In the genomic region with DNA sequence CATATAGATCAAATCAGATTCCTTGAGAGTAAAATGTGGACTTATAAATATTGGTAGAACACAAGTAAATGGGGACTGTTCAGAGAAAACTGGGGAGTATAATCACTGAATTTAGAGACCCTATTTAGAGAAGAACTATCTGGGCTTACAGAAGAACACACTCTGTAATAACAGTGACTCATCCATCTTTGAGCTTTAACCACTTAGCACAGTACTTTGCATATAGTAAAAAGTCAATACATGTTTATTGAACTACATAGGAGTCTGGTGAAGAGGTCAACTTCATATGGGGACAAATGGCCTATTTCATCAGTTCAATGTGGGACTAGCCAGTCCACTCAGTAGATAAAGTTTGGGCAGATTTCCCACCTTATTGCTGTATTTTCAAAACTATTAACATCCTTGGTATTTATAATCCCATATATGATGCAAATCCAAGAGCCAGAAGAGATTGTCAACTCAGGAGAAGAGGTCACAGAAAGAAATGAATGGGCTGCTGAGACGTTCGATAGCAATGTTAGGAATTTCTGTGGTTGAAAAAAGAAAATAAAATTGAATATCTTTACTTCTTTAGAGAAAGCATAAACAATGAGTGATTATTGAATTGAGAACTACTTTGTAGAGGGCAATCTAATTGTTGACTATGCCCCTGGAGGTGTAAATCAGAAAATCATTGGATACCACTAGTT, we compare ENCODE assay signal across 16 cellular contexts.
DNase-seq lines count a peak whose midpoint lies in the region; ATAC-seq, FAIRE-seq and TF ChIP-seq lines count a peak whose summit lies in the region.
"Had no signal": no experiment of that assay in that cellular context is flagged by ENCODE, and none has a peak within 500 bp of the region (broad histone marks: within the 10 kb centered on the region; RNA-seq: fewer than 3 reads in every experiment).

No MANE protein-coding gene starts in this region.

- no peaks in the 10 kb centered on the region for H3K36me3 Mint-ChIP-seq in activated T-helper 1 cell treated with anti-CD3 and anti-CD28 coated beads, Interleukin-12 subunit alpha, Interleukin-12 subunit beta, Interleukin-2, Interleukin-4 antibody, amounts not matched to agents 30 ng/mL and 10 ng/mL and 1 ng/mL, durations not matched to agents 14 hours and 24 hours and 36 hours (ENCODE audit: low read depth)
- H3K36me3 Mint-ChIP-seq: naive thymus-derived CD8-positive, alpha-beta T cell had no signal

- peaks cover 1% of the 10 kb centered on the region for H3K27me3 Mint-ChIP-seq in activated T-helper 1 cell treated with anti-CD3 and anti-CD28 coated beads, Interleukin-12 subunit alpha, Interleukin-12 subunit beta, Interleukin-2, Interleukin-4 antibody, amounts not matched to agents 30 ng/mL and 10 ng/mL and 1 ng/mL, durations not matched to agents 14 hours and 24 hours and 36 hours (ENCODE audit: insufficient read depth)
- H3K27me3 Mint-ChIP-seq: CD4-positive, alpha-beta T cell; central memory CD8-positive, alpha-beta T cell had no signal

- H3K27me3 ChIP-seq in bronchial epithelial cell (ENCODE audit: control insufficient read depth, insufficient read depth, low read length): no peaks in the 10 kb centered on the region
- H3K27me3 ChIP-seq in adrenal gland: no peaks in the 10 kb centered on the region
- H3K27me3 ChIP-seq: right atrium auricular region had no signal

- intact Hi-C loops in adrenal gland (cut with DNase I): no loop called here
- intact Hi-C loops in activated T-helper 1 cell treated with anti-CD3 and anti-CD28 coated beads, Interleukin-12 subunit alpha, Interleukin-12 subunit beta, Interleukin-2, Interleukin-4 antibody, amounts not matched to agents 30 ng/mL and 10 ng/mL and 1 ng/mL, durations not matched to agents 14 hours and 24 hours and 36 hours (cut with micrococcal nuclease): no loop called here

- TF ChIP-seq CTCF in bronchial epithelial cell (IDR thresholded peaks at IDR 0.05; ENCODE audit: insufficient read depth, low read length, severe bottlenecking): no peak
- no peak for TF ChIP-seq CTCF in adrenal gland (IDR thresholded peaks at IDR 0.05)

- H3K4me1 ChIP-seq in adrenal gland (replicated peaks in 1 of 2): no peaks in the 10 kb centered on the region

- no peak overlapping the region for H3K27ac Mint-ChIP-seq in activated T-helper 1 cell treated with anti-CD3 and anti-CD28 coated beads, Interleukin-12 subunit alpha, Interleukin-12 subunit beta, Interleukin-2, Interleukin-4 antibody, amounts not matched to agents 30 ng/mL and 10 ng/mL and 1 ng/mL, durations not matched to agents 14 hours and 24 hours and 36 hours
- H3K27ac Mint-ChIP-seq: CD4-positive, alpha-beta T cell; naive thymus-derived CD8-positive, alpha-beta T cell had no signal

- 83 to 87% (median 83%) methylated on average over 2 of the region's 2 CpGs for WGBS in adrenal gland, 4 donors

- TF ChIP-seq POLR2A in adrenal gland (IDR thresholded peaks at IDR 0.05): no peak

- no peak for ATAC-seq in GM18858 (IDR thresholded peaks at IDR 0.05; ENCODE audit: unreplicated experiment)
- ATAC-seq: naive thymus-derived CD8-positive, alpha-beta T cell had no signal

- no peaks in the 10 kb centered on the region for H3K4me1 Mint-ChIP-seq in activated T-helper 1 cell treated with anti-CD3 and anti-CD28 coated beads, Interleukin-12 subunit alpha, Interleukin-12 subunit beta, Interleukin-2, Interleukin-4 antibody, amounts not matched to agents 30 ng/mL and 10 ng/mL and 1 ng/mL, durations not matched to agents 14 hours and 24 hours and 36 hours (ENCODE audit: low read depth)
- H3K4me1 Mint-ChIP-seq: central memory CD8-positive, alpha-beta T cell had no signal

- H3K36me3 ChIP-seq in bronchial epithelial cell (ENCODE audit: control insufficient read depth, insufficient read depth, low read length) (no peaks in the 10 kb centered on the region), adrenal gland (replicated peaks in 1 of 2) (no peaks in the 10 kb centered on the region)
- H3K36me3 ChIP-seq: right atrium auricular region had no signal

- FAIRE-seq in bronchial epithelial cell (lab: Jason Lieb, UNC): no peak

- H3K9me3 ChIP-seq in adrenal gland (replicated peaks in 1 of 3): no peaks in the 10 kb centered on the region
- H3K9me3 ChIP-seq: right atrium auricular region had no signal

- H3K4me3 ChIP-seq in bronchial epithelial cell (ENCODE audit: low read depth, low read length): no peak overlapping the region
- H3K4me3 ChIP-seq in adrenal gland: no peak overlapping the region
- H3K4me3 ChIP-seq: right atrium auricular region had no signal

- H3K4me3 Mint-ChIP-seq in activated T-helper 1 cell treated with anti-CD3 and anti-CD28 coated beads, Interleukin-12 subunit alpha, Interleukin-12 subunit beta, Interleukin-2, Interleukin-4 antibody, amounts not matched to agents 30 ng/mL and 10 ng/mL and 1 ng/mL, durations not matched to agents 14 hours and 24 hours and 36 hours: no peak overlapping the region
- H3K4me3 Mint-ChIP-seq: CD4-positive, alpha-beta T cell; central memory CD8-positive, alpha-beta T cell; naive thymus-derived CD8-positive, alpha-beta T cell had no signal

- no peak overlapping the region for H3K27ac ChIP-seq in adrenal gland
- H3K27ac ChIP-seq: right atrium auricular region had no signal

- DNase-seq in AG08396 (ENCODE audit: low spot score) (peak; percentile 43), HS-27A (ENCODE audit: low read depth) (peak; percentile 68), bronchial epithelial cell (ENCODE audit: low read depth) (peak; percentile 9), kidney tubule cell (ENCODE audit: low spot score) (peak; percentile 64), adrenal gland (no peak)
- DNase-seq in activated CD8-positive, alpha-beta memory T cell treated with anti-CD3 and anti-CD28 coated beads, Interleukin-2, amount 50 U/mL, for 4 hours: no peak
- no peak for DNase-seq in activated T-helper 1 cell treated with anti-CD3 and anti-CD28 coated beads, Interleukin-12 subunit alpha, Interleukin-12 subunit beta, Interleukin-2, Interleukin-4 antibody, amounts not matched to agents 30 ng/mL and 10 ng/mL and 1 ng/mL, durations not matched to agents 14 hours and 24 hours and 36 hours (ENCODE audit: low spot score)
- DNase-seq: activated CD4-positive, alpha-beta T cell treated with anti-CD3 and anti-CD28 coated beads for 4 hours; CD4-positive, alpha-beta T cell; islet precursor cell; naive thymus-derived CD8-positive, alpha-beta T cell; NCI-H2107; stimulated activated naive CD4-positive, alpha-beta T cell treated with Interleukin-2 at 50 U/mL for 16 hours had no signal

- H3K9me3 Mint-ChIP-seq in activated T-helper 1 cell treated with anti-CD3 and anti-CD28 coated beads, Interleukin-12 subunit alpha, Interleukin-12 subunit beta, Interleukin-2, Interleukin-4 antibody, amounts not matched to agents 30 ng/mL and 10 ng/mL and 1 ng/mL, durations not matched to agents 14 hours and 24 hours and 36 hours: no peaks in the 10 kb centered on the region
- H3K9me3 Mint-ChIP-seq: CD4-positive, alpha-beta T cell; naive thymus-derived CD8-positive, alpha-beta T cell had no signal

Comparison
In these comparisons a context has a peak if more than half of its experiments do, and no peak if none do; other contexts are left out.
1. DNase-seq: peak in AG08396 (single experiment), HS-27A (single experiment), bronchial epithelial cell (single experiment) and kidney tubule cell (single experiment); none in activated CD8-positive, alpha-beta memory T cell treated with anti-CD3 and anti-CD28 coated beads, Interleukin-2, amount 50 U/mL, for 4 hours (single experiment), adrenal gland (0 of 7) and activated T-helper 1 cell treated with anti-CD3 and anti-CD28 coated beads, Interleukin-12 subunit alpha, Interleukin-12 subunit beta, Interleukin-2, Interleukin-4 antibody, amounts not matched to agents 30 ng/mL and 10 ng/mL and 1 ng/mL, durations not matched to agents 14 hours and 24 hours and 36 hours (single experiment).